ENCODE assay signal across 18 cellular contexts in genomic region chr12:77204055-77204454, GRCh38.
DNase-seq lines count a peak whose midpoint lies in the region; ATAC-seq, FAIRE-seq and TF ChIP-seq lines count a peak whose summit lies in the region.
"Had no signal": no experiment of that assay in that cellular context is flagged by ENCODE, and none has a peak within 500 bp of the region (broad histone marks: within the 10 kb centered on the region; RNA-seq: fewer than 3 reads in every experiment).

No MANE protein-coding gene starts in this region.

- H3K4me3 ChIP-seq in GM23338: no peak overlapping the region
- no peak overlapping the region for H3K4me3 ChIP-seq in Panc1 (ENCODE audit: low read depth in 2 of 2, low read length in 2 of 2)
- no peak overlapping the region for H3K4me3 ChIP-seq in fibroblast of mammary gland (ENCODE audit: control insufficient read depth, low read depth, low read length)
- no peak overlapping the region for H3K4me3 ChIP-seq in kidney (ENCODE audit: low read length in 2 of 2)
- H3K4me3 ChIP-seq: BLaER1 treated with 17β-estradiol and CSF1 and Interleukin-3, amounts not matched to agents 10 nM and 100 nM; K562 had no signal

- H3K27me3 ChIP-seq in GM23338 (ENCODE audit: insufficient read depth) (no peaks in the 10 kb centered on the region), Panc1 (ENCODE audit: control insufficient read depth, insufficient read depth, low read length) (no peaks in the 10 kb centered on the region)
- H3K27me3 ChIP-seq: BLaER1 treated with 17β-estradiol and CSF1 and Interleukin-3, amounts not matched to agents 10 nM and 100 nM had no signal

- in situ Hi-C loops in Panc1 (cut with HindIII; ENCODE audit: low pct_unique_long_range_greater_than_20kb, low sequenced_read_pairs): no loop called here

- H4K20me1 ChIP-seq in GM23338 (replicated peaks; ENCODE audit: insufficient read depth): no peaks in the 10 kb centered on the region
- H4K20me1 ChIP-seq: BLaER1 treated with 17β-estradiol and CSF1 and Interleukin-3, amounts not matched to agents 10 nM and 100 nM had no signal

- H3F3A ChIP-seq in GM23338 (replicated peaks; ENCODE audit: low read depth): no peaks in the 10 kb centered on the region

- TF ChIP-seq CTCF in C4-2B (conservative IDR thresholded peaks at IDR 0.05): peak; percentile 14; the same call in 1 of the 2 replicates
- peak; percentile 65 to 78 for TF ChIP-seq CTCF in GM23338 (conservative IDR thresholded peaks at IDR 0.05; ENCODE audit: low read depth in 2 of 2)
- TF ChIP-seq CTCF in Panc1 (IDR thresholded peaks at IDR 0.05): peak; percentile 21; the same call in 1 of the 2 replicates
- TF ChIP-seq CTCF in fibroblast of mammary gland (conservative IDR thresholded peaks at IDR 0.05; ENCODE audit: control insufficient read depth, insufficient read depth, low read depth, low read length): peak; percentile 23
- no peak for TF ChIP-seq CTCF in kidney (IDR thresholded peaks at IDR 0.05; ENCODE audit: borderline replicate concordance, extremely low read depth, insufficient read depth)

- no peak overlapping the region for H3K27ac ChIP-seq in C4-2B
- H3K27ac ChIP-seq in GM23338 (ENCODE audit: low read depth): no peak overlapping the region
- no peak overlapping the region for H3K27ac ChIP-seq in Panc1 (ENCODE audit: low read length)
- H3K27ac ChIP-seq in kidney (ENCODE audit: low read depth in 2 of 2, low read length in 2 of 2): no peak overlapping the region
- H3K27ac ChIP-seq: BLaER1 treated with 17β-estradiol and CSF1 and Interleukin-3, amounts not matched to agents 10 nM and 100 nM had no signal

- H3K4me1 Mint-ChIP-seq in GM23338: no peaks in the 10 kb centered on the region; the same call in 2 of the 3 replicates

- H2AFZ ChIP-seq in GM23338: no peak overlapping the region

- intact Hi-C loops in Panc1 (cut with micrococcal nuclease; ENCODE audit: unreplicated experiment) (no loop called here), kidney (cut with DNase I) (no loop called here)

- peaks cover 3% of the 10 kb centered on the region; the same call in 2 of the 3 replicates for H3K9me3 Mint-ChIP-seq in GM23338
- H3K9me3 Mint-ChIP-seq: stimulated activated naive CD8-positive, alpha-beta T cell treated with anti-CD3 and anti-CD28 coated beads, Interleukin-15, Interleukin-2, amounts not matched to agents 100 ng/mL and 50 ng/mL, for 24 hours had no signal

- CTCF ChIA-PET in Panc1 (lab: Charles Lee): no interaction called here

- no peaks in the 10 kb centered on the region for H3K79me2 ChIP-seq in GM23338 (replicated peaks; ENCODE audit: insufficient read depth)

- peak; percentile 62 for DNase-seq in GM23338 (ENCODE audit: low spot score)
- no peak for DNase-seq in Panc1 (ENCODE audit: low read depth, low spot score)
- DNase-seq in fibroblast of mammary gland (ENCODE audit: low read depth): peak; percentile 17
- DNase-seq in NCI-H1694 treated with DMSO at 0.1 percent for 48 hours (lab: John Stamatoyannopoulos, UW): no peak
- DNase-seq in glomerular visceral epithelial cell (ENCODE audit: extremely low spot score): no peak
- DNase-seq in NCI-H1105 treated with DMSO at 0.1 percent for 48 hours (lab: John Stamatoyannopoulos, UW): no peak
- DNase-seq in kidney: no peak
- DNase-seq: amygdala; effector memory CD8-positive, alpha-beta T cell; hippocampal formation; midbrain; NCI-H2227 treated with DMSO at 0.1 percent for 48 hours; SHP77 treated with DMSO at 0.1 percent for 48 hours; stimulated activated CD4-positive, alpha-beta T cell treated with anti-CD3 and anti-CD28 coated beads, Interleukin-4, amount 100 ng/mL, for 1 hour had no signal

- no TSS peak for BruUV-seq in Panc1 (replicated peaks; lab: Mats Ljungman, UMichigan)

- H3K9me3 ChIP-seq in Panc1 (ENCODE audit: control insufficient read depth, insufficient read depth, low read depth, low read length) (no peaks in the 10 kb centered on the region), kidney (ENCODE audit: control insufficient read depth in 1 of 2, low read length in 2 of 2) (no peaks in the 10 kb centered on the region)
- H3K9me3 ChIP-seq: BLaER1 treated with 17β-estradiol and CSF1 and Interleukin-3, amounts not matched to agents 10 nM and 100 nM had no signal

- H3K36me3 Mint-ChIP-seq in GM23338 (ENCODE audit: low read depth): no peaks in the 10 kb centered on the region

- H3K36me3 ChIP-seq in GM23338 (ENCODE audit: insufficient read depth): no peaks in the 10 kb centered on the region; the same call in 1 of the 2 replicates
- no peaks in the 10 kb centered on the region for H3K36me3 ChIP-seq in Panc1 (ENCODE audit: control insufficient read depth, insufficient read depth, low read length)
- H3K36me3 ChIP-seq in kidney (ENCODE audit: control insufficient read depth in 1 of 2, insufficient read depth in 2 of 2, low read length in 2 of 2): no peaks in the 10 kb centered on the region
- H3K36me3 ChIP-seq: BLaER1 treated with 17β-estradiol and CSF1 and Interleukin-3, amounts not matched to agents 10 nM and 100 nM had no signal

- H3K9me2 ChIP-seq in GM23338 (ENCODE audit: insufficient read depth): peaks cover 4% of the 10 kb centered on the region; the same call in 1 of the 2 replicates

- POLR2A ChIA-PET in Panc1 (lab: Charles Lee): no interaction called here

- H3K4me1 ChIP-seq in GM23338 (ENCODE audit: insufficient read depth) (no peaks in the 10 kb centered on the region), Panc1 (ENCODE audit: control insufficient read depth, insufficient read depth, low read length) (no peaks in the 10 kb centered on the region), kidney (ENCODE audit: control insufficient read depth in 1 of 2, insufficient read depth in 1 of 2, low read depth in 1 of 2, low read length in 2 of 2) (no peaks in the 10 kb centered on the region)
- H3K4me1 ChIP-seq: BLaER1 treated with 17β-estradiol and CSF1 and Interleukin-3, amounts not matched to agents 10 nM and 100 nM had no signal

- no peak overlapping the region for H3K4me2 ChIP-seq in GM23338
- H3K4me2 ChIP-seq: BLaER1 treated with 17β-estradiol and CSF1 and Interleukin-3, amounts not matched to agents 10 nM and 100 nM had no signal

- no peak overlapping the region for H3K9ac ChIP-seq in kidney (ENCODE audit: low read length in 2 of 2)
- H3K9ac ChIP-seq: BLaER1 treated with 17β-estradiol and CSF1 and Interleukin-3, amounts not matched to agents 10 nM and 100 nM had no signal

- H3K27me3 Mint-ChIP-seq in GM23338 (ENCODE audit: insufficient read depth, low read depth, poor library complexity): no peaks in the 10 kb centered on the region
- H3K27me3 Mint-ChIP-seq: effector memory CD8-positive, alpha-beta T cell; stimulated activated naive CD8-positive, alpha-beta T cell treated with anti-CD3 and anti-CD28 coated beads, Interleukin-15, Interleukin-2, amounts not matched to agents 100 ng/mL and 50 ng/mL, for 24 hours had no signal

- ATAC-seq in GM23338 (peak; percentile 76), Panc1 (no peak)
- ATAC-seq: effector memory CD8-positive, alpha-beta T cell; K562 had no signal

- no peak for FAIRE-seq in kidney (lab: Jason Lieb, UNC)
- FAIRE-seq: K562 had no signal

- no peak overlapping the region for H3K27ac Mint-ChIP-seq in GM23338
- H3K27ac Mint-ChIP-seq: effector memory CD8-positive, alpha-beta T cell; stimulated activated naive CD8-positive, alpha-beta T cell treated with anti-CD3 and anti-CD28 coated beads, Interleukin-15, Interleukin-2, amounts not matched to agents 100 ng/mL and 50 ng/mL, for 24 hours had no signal

- H3K4me3 Mint-ChIP-seq in GM23338: no peak overlapping the region
- H3K4me3 Mint-ChIP-seq: effector memory CD8-positive, alpha-beta T cell; stimulated activated naive CD8-positive, alpha-beta T cell treated with anti-CD3 and anti-CD28 coated beads, Interleukin-15, Interleukin-2, amounts not matched to agents 100 ng/mL and 50 ng/mL, for 24 hours had no signal

TF ChIP-seq in GM23338, 12 proteins besides CTCF, POLR2A, EP300 and RAD21:
- TF ChIP-seq ETS1 (IDR thresholded peaks at IDR 0.05) (no peak), NANOG (IDR thresholded peaks at IDR 0.05; ENCODE audit: borderline replicate concordance) (no peak), EZH2phosphoT487 (IDR thresholded peaks at IDR 0.05; ENCODE audit: unreplicated experiment) (no peak), ZNF114 (CRISPR knock-in tag; IDR thresholded peaks at IDR 0.05) (no peak), EZH2 (IDR thresholded peaks at IDR 0.05; ENCODE audit: low read depth, unreplicated experiment) (no peak), POLR2AphosphoS5 (IDR thresholded peaks at IDR 0.05; ENCODE audit: low read depth) (no peak), CREB1 (CRISPR knock-in tag; IDR thresholded peaks at IDR 0.05; ENCODE audit: low read depth) (no peak), STAT1 (IDR thresholded peaks at IDR 0.05; ENCODE audit: unreplicated experiment) (no peak)

Comparison
In these comparisons a context has a peak if more than half of its experiments do, and no peak if none do; other contexts are left out.
1. DNase-seq: peak in GM23338 (single experiment) and fibroblast of mammary gland (single experiment); none in Panc1 (single experiment), NCI-H1694 treated with DMSO at 0.1 percent for 48 hours (single experiment), glomerular visceral epithelial cell (single experiment), NCI-H1105 treated with DMSO at 0.1 percent for 48 hours (single experiment) and kidney (single experiment).